Comparison of ENCODE assay signal across 10 cellular contexts in the genomic region with DNA sequence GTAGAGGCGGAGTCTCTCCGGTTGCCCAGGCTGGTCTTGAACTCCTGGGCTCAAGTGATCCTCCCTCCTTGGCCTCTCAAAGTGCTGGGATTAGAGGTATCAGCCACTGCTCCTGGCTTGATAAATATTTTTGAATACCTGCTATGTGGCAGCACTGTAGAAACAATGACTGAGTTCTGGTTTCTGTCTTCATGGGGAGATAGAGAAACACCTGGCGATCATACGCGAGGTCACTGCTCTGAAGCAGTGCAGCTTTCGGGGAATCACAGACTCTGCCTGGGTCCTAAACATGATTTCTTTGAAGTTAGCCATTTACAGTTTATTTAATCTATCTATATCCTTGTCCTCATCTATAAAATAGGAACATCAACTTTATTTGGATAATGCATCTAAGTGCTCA.
"Had no signal": no experiment of that assay in that cellular context is flagged by ENCODE, and none has a peak within 500 bp of the region (broad histone marks: within the 10 kb centered on the region; RNA-seq: fewer than 3 reads in every experiment).

No MANE protein-coding gene starts in this region.

- H3K9me3 ChIP-seq: HAP-1 had no signal

- H3K4me1 ChIP-seq: HAP-1 had no signal

- H3K27ac Mint-ChIP-seq: HFFc6, IgD-negative memory B cell had no signal

- H3K36me3 Mint-ChIP-seq: IgD-negative memory B cell had no signal

- H3K27ac ChIP-seq: GM23248, HL-60 had no signal

- H3K36me3 ChIP-seq: HAP-1 had no signal

- H3K9ac ChIP-seq: GM23248 had no signal

- H3K4me3 Mint-ChIP-seq: HFFc6, IgD-negative memory B cell had no signal

- DNase-seq: GM23248, GOT3, H7, HFFc6, KBM-7 had no signal

- H3K9me3 Mint-ChIP-seq: IgD-negative memory B cell had no signal

- H3K4me1 Mint-ChIP-seq: IgD-negative memory B cell had no signal

- H3K27me3 Mint-ChIP-seq: IgD-negative memory B cell had no signal

- ATAC-seq: HCT116, HepG2 had no signal

- H3K4me3 ChIP-seq: GM23248, HAP-1 had no signal

- H2AFZ ChIP-seq: GM23248 had no signal
